In the genomic region with DNA sequence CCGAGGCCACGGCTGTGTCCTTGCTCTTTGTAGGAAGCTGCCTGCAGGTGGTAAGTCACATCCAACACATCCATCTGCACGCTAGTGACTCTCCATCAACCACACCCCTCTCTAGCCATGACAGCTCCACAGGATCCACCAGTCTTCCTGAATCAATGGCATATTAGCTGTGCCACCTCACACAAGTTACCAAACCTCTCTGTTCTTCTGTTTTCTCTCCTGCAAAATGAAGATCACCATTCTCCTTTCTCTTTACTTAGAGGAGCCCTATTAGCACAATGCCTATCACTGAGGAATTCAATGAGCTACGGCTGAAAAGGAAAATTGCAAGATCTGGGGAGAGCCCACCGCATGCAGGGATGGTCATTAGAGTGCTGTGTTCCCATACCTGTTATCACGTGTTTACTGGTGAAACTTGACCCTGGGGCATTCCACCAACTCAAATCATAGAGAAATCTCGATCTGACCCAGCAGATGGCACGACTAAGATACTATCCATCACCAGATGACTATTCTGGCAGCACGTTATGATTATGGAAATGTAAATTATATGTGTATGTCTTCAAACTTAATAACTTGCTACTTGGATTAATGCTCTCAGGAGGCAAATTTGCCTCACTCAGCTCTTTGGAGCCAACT, we compare ENCODE assay signal across 11 cellular contexts. TPM values are rescaled to one million over a fixed set of nuclear protein-coding genes. Genes with fewer than 3 reads are reported as not detected.
DNase-seq lines count a peak whose midpoint lies in the region; ATAC-seq, FAIRE-seq and TF ChIP-seq lines count a peak whose summit lies in the region.
"Had no signal": no experiment of that assay in that cellular context is flagged by ENCODE, and none has a peak within 500 bp of the region (broad histone marks: within the 10 kb centered on the region; RNA-seq: fewer than 3 reads in every experiment).

No MANE protein-coding gene starts in this region.

- peak; percentile 26 for ATAC-seq in GM19463 (IDR thresholded peaks at IDR 0.05; ENCODE audit: unreplicated experiment)
- peak; percentile 18 for ATAC-seq in HG03442 (IDR thresholded peaks at IDR 0.05; ENCODE audit: unreplicated experiment)
- ATAC-seq: left lung had no signal

- H3K4me3 ChIP-seq in astrocyte (ENCODE audit: insufficient read depth, low read depth, low read length): no peak overlapping the region
- no peak overlapping the region for H3K4me3 ChIP-seq in dorsolateral prefrontal cortex
- H3K4me3 ChIP-seq: left lung had no signal

- no peak for FAIRE-seq in astrocyte (lab: Jason Lieb, UNC)

- H3K36me3 ChIP-seq in astrocyte (ENCODE audit: insufficient read depth, low read length): no peaks in the 10 kb centered on the region
- H3K36me3 ChIP-seq: left lung had no signal

- H3K27me3 ChIP-seq in astrocyte (ENCODE audit: insufficient read depth, low read length) (peaks cover 3% of the 10 kb centered on the region), dorsolateral prefrontal cortex (no peaks in the 10 kb centered on the region)
- H3K27me3 ChIP-seq: left lung had no signal

- H3K4me1 Mint-ChIP-seq in astrocyte (ENCODE audit: low read depth, unreplicated experiment) (peaks cover 12% of the 10 kb centered on the region), osteocyte (ENCODE audit: unreplicated experiment) (peaks cover 5% of the 10 kb centered on the region)

- H3K27me3 Mint-ChIP-seq in astrocyte (ENCODE audit: low read depth, unreplicated experiment): peaks cover 24% of the 10 kb centered on the region
- no peaks in the 10 kb centered on the region for H3K27me3 Mint-ChIP-seq in osteocyte (ENCODE audit: unreplicated experiment)

- DNase-seq in NCI-H524 (lab: John Stamatoyannopoulos, UW) (peak; percentile 12 to 73), NCI-H524 treated with DMSO at 0.1 percent for 48 hours (lab: John Stamatoyannopoulos, UW) (no peak), astrocyte (ENCODE audit: low read depth) (no peak), dorsolateral prefrontal cortex (no peak), nucleus accumbens (lab: John Stamatoyannopoulos, UW) (no peak), osteocyte (ENCODE audit: extremely low spot score, unreplicated experiment) (no peak)
- DNase-seq: left lung, NCI-H1048 had no signal

- TF ChIP-seq CTCF in astrocyte (IDR thresholded peaks at IDR 0.05; ENCODE audit: insufficient read depth, low read depth, low read length): no peak
- no peak for TF ChIP-seq CTCF in dorsolateral prefrontal cortex (IDR thresholded peaks at IDR 0.05 in 54 of 56, conservative IDR thresholded peaks at IDR 0.05 in 2 of 56; ENCODE audit: low read depth in 1 of 56, partially characterized antibody in 56 of 56)
- no peak for TF ChIP-seq CTCF in osteocyte (IDR thresholded peaks at IDR 0.05)

- H3K4me2 ChIP-seq in astrocyte (ENCODE audit: low read length): peak overlapping the region; percentile 34

- H4K20me1 ChIP-seq in astrocyte (ENCODE audit: insufficient read depth, low read length): peaks cover 12% of the 10 kb centered on the region

- no peak overlapping the region for H3K27ac Mint-ChIP-seq in astrocyte (ENCODE audit: unreplicated experiment)
- no peak overlapping the region for H3K27ac Mint-ChIP-seq in osteocyte (ENCODE audit: unreplicated experiment)

- no peaks in the 10 kb centered on the region for H3K9me3 ChIP-seq in astrocyte (ENCODE audit: insufficient read depth, low read depth, low read length)
- H3K9me3 ChIP-seq: left lung had no signal

- H3K27ac ChIP-seq in astrocyte (ENCODE audit: low read depth, low read length) (no peak overlapping the region), dorsolateral prefrontal cortex (peak overlapping the region in 2 of 59 donors; percentile 7 to 22)
- H3K27ac ChIP-seq: left lung had no signal

- H3K79me2 ChIP-seq in astrocyte (ENCODE audit: insufficient read depth, low read length): no peaks in the 10 kb centered on the region

- peaks cover 14% of the 10 kb centered on the region for H3K36me3 Mint-ChIP-seq in astrocyte (ENCODE audit: low read depth, unreplicated experiment)
- H3K36me3 Mint-ChIP-seq in osteocyte (ENCODE audit: unreplicated experiment): no peaks in the 10 kb centered on the region

- H3K9ac ChIP-seq in astrocyte (ENCODE audit: low read length): no peak overlapping the region

- no peak overlapping the region for H2AFZ ChIP-seq in astrocyte (ENCODE audit: low read depth, low read length)

- H3K4me3 Mint-ChIP-seq in astrocyte (ENCODE audit: unreplicated experiment) (no peak overlapping the region), osteocyte (ENCODE audit: unreplicated experiment) (no peak overlapping the region)
- H3K4me3 Mint-ChIP-seq: nephron had no signal

- intact Hi-C loops in dorsolateral prefrontal cortex (cut with DNase I): loop anchor here (5.0 to 10.0 kb wide), 2 partner anchors 37 to 170 kb away; a partner anchor contains a TSS

- H3K9me3 Mint-ChIP-seq in astrocyte (ENCODE audit: unreplicated experiment): no peaks in the 10 kb centered on the region
- H3K9me3 Mint-ChIP-seq in osteocyte (ENCODE audit: unreplicated experiment): no peaks in the 10 kb centered on the region
- H3K9me3 Mint-ChIP-seq: nephron had no signal

- H3K4me1 ChIP-seq in astrocyte (ENCODE audit: insufficient read depth, low read length): peaks cover 8% of the 10 kb centered on the region

RNA-seq across cellular contexts. Expression of a gene that starts 20.9 kb away (rescaled TPM):
- total RNA-seq in astrocyte: 9.4 and 10.2 TPM in 2 replicates
- total RNA-seq in dorsolateral prefrontal cortex: 100 to 1,000 TPM in 2 of 120 experiments, 10 to 100 TPM in 117, 1 to 10 TPM in 1; 8.2 to 129 (median 33.9) TPM
- 11.0 and 12.0 TPM in 2 replicates for total RNA-seq in osteocyte

Comparison
In these comparisons a context has a peak if more than half of its experiments do, and no peak if none do; other contexts are left out.
1. DNase-seq: peak in NCI-H524 (2 of 2); none in NCI-H524 treated with DMSO at 0.1 percent for 48 hours (single experiment), astrocyte (single experiment), dorsolateral prefrontal cortex (0 of 10), nucleus accumbens (0 of 56) and osteocyte (single experiment).